In genomic region chr1:183885142-183885735, GRCh38 we compare ENCODE assay signal across 2 cellular contexts.
TF ChIP-seq lines count a peak whose summit lies in the region.

No MANE protein-coding gene starts in this region.

TF ChIP-seq in IMR-90, 13 proteins besides CTCF, POLR2A, EP300 and RAD21:
- TF ChIP-seq SMC3 (IDR thresholded peaks at IDR 0.05; ENCODE audit: low read depth, low read length) (no peak), MAFK (IDR thresholded peaks at IDR 0.05; ENCODE audit: low read depth, low read length) (no peak), CEBPB (IDR thresholded peaks at IDR 0.05; ENCODE audit: low read depth, low read length) (no peak), MAZ (IDR thresholded peaks at IDR 0.05; ENCODE audit: borderline replicate concordance, low read depth, low read length) (no peak), MXI1 (IDR thresholded peaks at IDR 0.05; ENCODE audit: borderline replicate concordance, low read depth, low read length) (no peak), RCOR1 (IDR thresholded peaks at IDR 0.05; ENCODE audit: insufficient replicate concordance, low read length) (no peak), RFX5 (IDR thresholded peaks at IDR 0.05; ENCODE audit: low read depth, low read length) (no peak), BHLHE40 (IDR thresholded peaks at IDR 0.05; ENCODE audit: low read depth, low read length) (no peak), CHD1 (IDR thresholded peaks at IDR 0.05; ENCODE audit: low read depth, low read length) (no peak), NFE2L2 (IDR thresholded peaks at IDR 0.05; ENCODE audit: low read depth, low read length) (no peak), USF2 (IDR thresholded peaks at IDR 0.05; ENCODE audit: low read depth, low read length) (no peak), FOS (IDR thresholded peaks at IDR 0.05; ENCODE audit: low read depth, low read length) (no peak), ELK1 (IDR thresholded peaks at IDR 0.05; ENCODE audit: borderline replicate concordance, low read depth, low read length) (no peak)

TF ChIP-seq in GM12878, 131 proteins besides CTCF, POLR2A, EP300 and RAD21:
- TF ChIP-seq WRNIP1 (IDR thresholded peaks at IDR 0.05; ENCODE audit: borderline replicate concordance, low read depth, low read length) (no peak), HSF1 (IDR thresholded peaks at IDR 0.05; ENCODE audit: low read depth, low read length) (no peak), SMC3 (IDR thresholded peaks at IDR 0.05; ENCODE audit: borderline replicate concordance, low read length) (no peak), NFIC (IDR thresholded peaks at IDR 0.05; ENCODE audit: low read depth, low read length) (no peak), HDGF (IDR thresholded peaks at IDR 0.05) (no peak), NR2F1 (conservative IDR thresholded peaks at IDR 0.05) (no peak), ZNF592 (IDR thresholded peaks at IDR 0.05) (no peak), FOXK2 (IDR thresholded peaks at IDR 0.05) (no peak), ZBED1 (IDR thresholded peaks at IDR 0.05; ENCODE audit: borderline replicate concordance) (no peak)
TF ChIP-seq in GM12878: peak in this region for 0.
